Comparison of ENCODE assay signal across 28 cellular contexts in genomic region chr1:115746021-115746690, GRCh38. TPM values are rescaled to one million over a fixed set of nuclear protein-coding genes. Genes with fewer than 3 reads are reported as not detected.
"Had no signal": no experiment of that assay in that cellular context is flagged by ENCODE, and none has a peak within 500 bp of the region (broad histone marks: within the 10 kb centered on the region; RNA-seq: fewer than 3 reads in every experiment).

No MANE protein-coding gene starts in this region.

- DNase-seq: activated CD4-positive, alpha-beta T cell treated with anti-CD3 and anti-CD28 coated beads, Interleukin-2, amount 10 ng/mL, durations not matched to agents 24 days and 14 days; activated CD4-positive, alpha-beta T cell treated with anti-CD3 and anti-CD28 coated beads, Interleukin-2, amount 50 U/mL, for 4 hours; activated CD8-positive, alpha-beta T cell treated with anti-CD3 and anti-CD28 coated beads for 36 hours; activated gamma-delta T cell treated with Interleukin-2 at 50 U/mL for 16 hours; activated naive CD4-positive, alpha-beta T cell treated with anti-CD3 and anti-CD28 coated beads for 36 hours; activated T-cell treated with anti-CD3 and anti-CD28 coated beads, Interleukin-2, amount 50 U/mL, for 1 hour; adrenal gland; NCI-H1105 treated with DMSO at 0.1 percent for 48 hours; NCI-H1436; NCI-H1694; NCI-H1930; NCI-H2081 treated with DMSO at 0.1 percent for 48 hours; NCI-H226; NCI-H510A; NCI-H526; NCI-H748 treated with DMSO at 0.1 percent for 48 hours; Right ventricle myocardium superior had no signal

- H3K9me3 ChIP-seq: adrenal gland had no signal

- FAIRE-seq: TTC549 had no signal

- H3K4me3 Mint-ChIP-seq: activated CD4-positive, alpha-beta T cell treated with anti-CD3 and anti-CD28 coated beads, Interleukin-2, amount 10 ng/mL, durations not matched to agents 24 days and 14 days; activated CD8-positive, alpha-beta T cell treated with anti-CD3 and anti-CD28 coated beads for 36 hours; activated naive CD4-positive, alpha-beta T cell treated with anti-CD3 and anti-CD28 coated beads for 36 hours; brain; central memory CD8-positive, alpha-beta T cell; T-helper 1 cell treated with Interleukin-12 subunit alpha and Interleukin-12 subunit beta and Interleukin-4 antibody, amounts not matched to agents 30 μg/mL and 1 μg/mL, for 36 hours; T-helper 2 cell treated with Interferon-gamma antibody and Interleukin-4, amounts not matched to agents 5 μg/mL and 100 μg/mL, for 36 hours had no signal

- H3K9me3 Mint-ChIP-seq: activated CD4-positive, alpha-beta T cell treated with anti-CD3 and anti-CD28 coated beads, Interleukin-2, amount 10 ng/mL, durations not matched to agents 24 days and 14 days; activated CD8-positive, alpha-beta T cell treated with anti-CD3 and anti-CD28 coated beads for 36 hours; activated naive CD4-positive, alpha-beta T cell treated with anti-CD3 and anti-CD28 coated beads for 36 hours; activated naive CD4-positive, alpha-beta T cell treated with anti-CD3 and anti-CD28 coated beads, Interleukin-2, amount 50 U/mL, for 72 hours; activated T-helper 2 cell treated with anti-CD3 and anti-CD28 coated beads, Interferon-gamma antibody, Interleukin-2, Interleukin-4, amounts not matched to agents 10 μg/mL and 5 μg/mL and 100 μg/mL, durations not matched to agents 14 hours and 24 hours and 36 hours; central memory CD8-positive, alpha-beta T cell; T-helper 1 cell treated with Interleukin-12 subunit alpha and Interleukin-12 subunit beta and Interleukin-4 antibody, amounts not matched to agents 30 μg/mL and 1 μg/mL, for 36 hours; T-helper 2 cell treated with Interferon-gamma antibody and Interleukin-4, amounts not matched to agents 5 μg/mL and 100 μg/mL, for 36 hours had no signal

- H3K4me3 ChIP-seq: adrenal gland, cardiac muscle cell had no signal

- H3K27ac ChIP-seq: adrenal gland, cardiac muscle cell had no signal

- H3K36me3 ChIP-seq: adrenal gland, cardiac muscle cell had no signal

- H3K27me3 ChIP-seq: adrenal gland, cardiac muscle cell had no signal

- H3K4me1 Mint-ChIP-seq: activated CD4-positive, alpha-beta T cell treated with anti-CD3 and anti-CD28 coated beads, Interleukin-2, amount 10 ng/mL, durations not matched to agents 24 days and 14 days; central memory CD8-positive, alpha-beta T cell had no signal

- H3K4me1 ChIP-seq: adrenal gland had no signal

- H3K36me3 Mint-ChIP-seq: activated naive CD4-positive, alpha-beta T cell treated with anti-CD3 and anti-CD28 coated beads, Interleukin-2, amount 50 U/mL, for 72 hours; brain had no signal

- ATAC-seq: activated CD8-positive, alpha-beta T cell treated with anti-CD3 and anti-CD28 coated beads for 36 hours; activated naive CD4-positive, alpha-beta T cell treated with anti-CD3 and anti-CD28 coated beads, Interleukin-2, amount 50 U/mL, for 72 hours had no signal

RNA-seq across cellular contexts. Expression of gene CASQ2, which starts 22.4 kb away (rescaled TPM):
- total RNA-seq: activated CD4-positive, alpha-beta T cell treated with anti-CD3 and anti-CD28 coated beads, Interleukin-2, amount 10 ng/mL, durations not matched to agents 24 days and 14 days; activated CD8-positive, alpha-beta memory T cell treated with anti-CD3 and anti-CD28 coated beads for 36 hours; activated CD8-positive, alpha-beta T cell treated with anti-CD3 and anti-CD28 coated beads for 36 hours; activated naive CD4-positive, alpha-beta T cell treated with anti-CD3 and anti-CD28 coated beads for 36 hours; activated naive CD4-positive, alpha-beta T cell treated with anti-CD3 and anti-CD28 coated beads, Interleukin-2, amount 50 U/mL, for 72 hours; activated T-helper 2 cell treated with anti-CD3 and anti-CD28 coated beads, Interferon-gamma antibody, Interleukin-2, Interleukin-4, amounts not matched to agents 10 μg/mL and 5 μg/mL and 100 μg/mL, durations not matched to agents 14 hours and 24 hours and 36 hours; MCF 10A; OCI-LY7 had no signal
